8 cellular contexts compared by ENCODE assay signal in genomic region chr11:126544311-126545056, GRCh38.
A peak's percentile ranks its signal among the peaks of the same experiment; 100 is the strongest.
DNase-seq lines count a peak whose midpoint lies in the region; ATAC-seq and TF ChIP-seq lines count a peak whose summit lies in the region.

No MANE protein-coding gene starts in this region.

- intact Hi-C loops in sciatic nerve (cut with DNase I), result no loop called here
- intact Hi-C loops in posterior vena cava (cut with DNase I), result no loop called here

- no peak overlapping the region for H3K27ac ChIP-seq in SK-N-MC
- no peak overlapping the region for H3K27ac ChIP-seq in foreskin keratinocyte

- TF ChIP-seq CTCF in foreskin keratinocyte (conservative IDR thresholded peaks at IDR 0.05), result no peak

- H3K27me3 ChIP-seq in foreskin keratinocyte, result peaks cover 26% of the 10 kb centered on the region

- no peaks in the 10 kb centered on the region for H3K4me1 ChIP-seq in foreskin keratinocyte

- peak overlapping the region; percentile 50 for H3K4me3 ChIP-seq in SK-N-MC

- TF ChIP-seq RAD21 in Ishikawa (IDR thresholded peaks at IDR 0.05; ENCODE audit: low read depth), result no peak

- no peak for TF ChIP-seq EP300 in Ishikawa (IDR thresholded peaks at IDR 0.05; ENCODE audit: borderline replicate concordance)

- no peaks in the 10 kb centered on the region for H3K9me3 ChIP-seq in SK-N-MC (ENCODE audit: low read depth, low read length)

- DNase-seq in SK-N-MC (ENCODE audit: low read depth, low spot score), result peak; percentile 56
- DNase-seq in foreskin keratinocyte, result peak in 1 of 2 donors; percentile 37
- DNase-seq in sciatic nerve (ENCODE audit: low spot score), result no peak
- DNase-seq in posterior vena cava (ENCODE audit: low spot score), result no peak
- DNase-seq in T-helper 9 cell, result no peak
- DNase-seq in dedifferentiated amniotic fluid mesenchymal stem cell (ENCODE audit: extremely low spot score), result no peak

- no peak overlapping the region for H3K9ac ChIP-seq in SK-N-MC (ENCODE audit: insufficient read length)

- ATAC-seq in foreskin keratinocyte (peak; percentile 31), sciatic nerve (peak; percentile 52), HG03571 (IDR thresholded peaks at IDR 0.05; ENCODE audit: unreplicated experiment) (no peak)

- no peaks in the 10 kb centered on the region for H3K36me3 ChIP-seq in SK-N-MC (ENCODE audit: insufficient read depth, low read length)

TF ChIP-seq in Ishikawa, 13 proteins besides CTCF, POLR2A, EP300 and RAD21:
- TF ChIP-seq REST (IDR thresholded peaks at IDR 0.05; ENCODE audit: low read depth), result peak; percentile 78
- no peak for TF ChIP-seq CREB1 (IDR thresholded peaks at IDR 0.05; ENCODE audit: low read depth)
TF ChIP-seq in Ishikawa: peak in this region for 1.
